ENCODE assay signal across 8 cellular contexts in the genomic region with DNA sequence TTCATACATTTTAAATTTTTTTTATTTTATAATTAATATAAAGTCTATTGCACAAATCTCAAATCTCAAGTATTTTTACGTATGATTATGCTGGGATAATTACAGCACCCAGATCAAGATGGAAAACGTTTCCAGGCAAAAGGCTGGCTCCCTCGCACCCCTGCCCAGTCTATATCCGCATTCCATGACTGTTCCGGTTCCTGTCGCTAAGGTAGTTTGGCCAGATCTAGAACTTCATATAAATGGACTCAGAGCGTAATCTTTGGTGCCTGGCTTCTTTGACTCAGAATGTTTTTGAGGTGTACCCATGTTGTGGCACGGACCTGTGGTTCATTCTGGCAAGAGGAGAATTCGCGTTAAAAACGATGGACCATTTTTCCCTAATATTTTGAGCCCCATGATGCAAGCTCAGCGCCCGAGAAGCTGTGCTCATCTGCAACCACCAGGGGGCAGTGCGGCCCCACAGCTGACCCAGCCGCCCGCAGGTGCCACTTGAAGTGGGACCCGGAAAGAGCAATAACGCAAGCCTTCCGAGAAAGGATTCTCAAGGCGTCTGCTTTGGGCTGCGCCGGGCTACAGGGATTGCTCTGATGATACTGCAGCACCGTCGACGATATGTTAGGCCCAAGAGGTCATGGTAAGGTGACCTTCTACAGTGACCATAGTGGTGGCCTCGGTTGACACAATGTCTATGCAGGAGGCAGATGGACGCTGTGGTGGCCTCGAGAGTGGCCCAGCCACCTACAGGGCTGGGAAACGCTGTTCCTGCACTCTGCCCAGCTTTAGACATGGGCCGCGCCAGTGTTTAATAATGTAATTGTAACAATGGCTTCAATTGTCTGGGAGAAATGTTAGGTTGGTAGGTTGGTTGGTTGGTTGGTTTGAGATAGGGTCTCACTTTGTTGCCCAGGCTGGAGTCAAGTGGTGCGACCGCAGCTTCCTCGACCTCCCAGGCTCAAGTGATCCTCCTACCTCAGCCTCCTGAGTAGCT.
DNase-seq lines count a peak whose midpoint lies in the region; ATAC-seq and TF ChIP-seq lines count a peak whose summit lies in the region.

No MANE protein-coding gene starts in this region.

- H3K27me3 ChIP-seq in RWPE2 (ENCODE audit: insufficient read depth, poor library complexity, severe bottlenecking) (no peaks in the 10 kb centered on the region), foreskin keratinocyte (no peaks in the 10 kb centered on the region), suprapubic skin (no peaks in the 10 kb centered on the region)

- TF ChIP-seq RAD21 in Ishikawa (IDR thresholded peaks at IDR 0.05; ENCODE audit: low read depth): peak; percentile 93

- H3K9me3 ChIP-seq in RWPE2 (ENCODE audit: severe bottlenecking) (no peaks in the 10 kb centered on the region), suprapubic skin (no peaks in the 10 kb centered on the region)

- H3K4me1 ChIP-seq in RWPE2 (ENCODE audit: insufficient read depth, poor library complexity, severe bottlenecking) (peaks cover 3% of the 10 kb centered on the region), foreskin keratinocyte (no peaks in the 10 kb centered on the region), suprapubic skin (peaks cover 8% of the 10 kb centered on the region)

- no peak for TF ChIP-seq EP300 in Ishikawa (IDR thresholded peaks at IDR 0.05; ENCODE audit: borderline replicate concordance)
- TF ChIP-seq EP300 in suprapubic skin (IDR thresholded peaks at IDR 0.05): no peak

- H3K4me3 ChIP-seq in RWPE2 (ENCODE audit: severe bottlenecking) (no peak overlapping the region), suprapubic skin (no peak overlapping the region)

- no peak for TF ChIP-seq POLR2A in suprapubic skin (IDR thresholded peaks at IDR 0.05)

- no peaks in the 10 kb centered on the region for H3K36me3 ChIP-seq in RWPE2 (ENCODE audit: low read depth)
- H3K36me3 ChIP-seq in suprapubic skin: no peaks in the 10 kb centered on the region

- H3K27ac ChIP-seq in RWPE2 (ENCODE audit: poor library complexity, severe bottlenecking): no peak overlapping the region
- no peak overlapping the region for H3K27ac ChIP-seq in foreskin keratinocyte
- H3K27ac ChIP-seq in suprapubic skin: no peak overlapping the region

- TF ChIP-seq CTCF in RWPE2 (IDR thresholded peaks at IDR 0.05; ENCODE audit: poor library complexity, severe bottlenecking) (peak; percentile 100), foreskin keratinocyte (conservative IDR thresholded peaks at IDR 0.05) (peak; percentile 96), omental fat pad (IDR thresholded peaks at IDR 0.05) (peak in 2 of 3 donors; percentile 49 to 77), suprapubic skin (IDR thresholded peaks at IDR 0.05) (peak; percentile 81 to 89)

- peak; percentile 81 for DNase-seq in ELR (ENCODE audit: low read depth)
- no peak for DNase-seq in RWPE2 (ENCODE audit: low spot score)
- DNase-seq in activated T-helper 9 cell treated with anti-CD3 and anti-CD28 coated beads, Interleukin-2, amount 50 U/mL, for 16 hours (ENCODE audit: low read depth): peak; percentile 47
- peak in 1 of 2 donors; percentile 33 for DNase-seq in foreskin keratinocyte
- DNase-seq in omental fat pad (ENCODE audit: low spot score): peak; percentile 42
- DNase-seq in suprapubic skin (ENCODE audit: low spot score in 2 of 2): peak; percentile 77 to 85

- ATAC-seq in RWPE2 (ENCODE audit: low read depth) (peak; percentile 67), foreskin keratinocyte (peak; percentile 72), omental fat pad (ENCODE audit: low FRiP score) (peak; percentile 62), GM21528 (IDR thresholded peaks at IDR 0.05; ENCODE audit: low FRiP score, unreplicated experiment) (no peak)

- 45% methylated on average over 29 of the region's 34 CpGs for WGBS in suprapubic skin

TF ChIP-seq in Ishikawa, 13 proteins besides CTCF, POLR2A, EP300 and RAD21:
- TF ChIP-seq, protein P1, sequence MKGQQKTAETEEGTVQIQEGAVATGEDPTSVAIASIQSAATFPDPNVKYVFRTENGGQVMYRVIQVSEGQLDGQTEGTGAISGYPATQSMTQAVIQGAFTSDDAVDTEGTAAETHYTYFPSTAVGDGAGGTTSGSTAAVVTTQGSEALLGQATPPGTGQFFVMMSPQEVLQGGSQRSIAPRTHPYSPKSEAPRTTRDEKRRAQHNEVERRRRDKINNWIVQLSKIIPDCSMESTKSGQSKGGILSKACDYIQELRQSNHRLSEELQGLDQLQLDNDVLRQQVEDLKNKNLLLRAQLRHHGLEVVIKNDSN (IDR thresholded peaks at IDR 0.05): no peak
- TF ChIP-seq NFIC (IDR thresholded peaks at IDR 0.05): no peak
- no peak for TF ChIP-seq FOXM1 (IDR thresholded peaks at IDR 0.05; ENCODE audit: borderline replicate concordance, low read depth)
- TF ChIP-seq YY1 (IDR thresholded peaks at IDR 0.05; ENCODE audit: low read depth): no peak
- TF ChIP-seq CEBPB (IDR thresholded peaks at IDR 0.05): peak; percentile 45
TF ChIP-seq in Ishikawa: peak in this region for 1.
